9 cellular contexts compared by ENCODE assay signal in the genomic region with DNA sequence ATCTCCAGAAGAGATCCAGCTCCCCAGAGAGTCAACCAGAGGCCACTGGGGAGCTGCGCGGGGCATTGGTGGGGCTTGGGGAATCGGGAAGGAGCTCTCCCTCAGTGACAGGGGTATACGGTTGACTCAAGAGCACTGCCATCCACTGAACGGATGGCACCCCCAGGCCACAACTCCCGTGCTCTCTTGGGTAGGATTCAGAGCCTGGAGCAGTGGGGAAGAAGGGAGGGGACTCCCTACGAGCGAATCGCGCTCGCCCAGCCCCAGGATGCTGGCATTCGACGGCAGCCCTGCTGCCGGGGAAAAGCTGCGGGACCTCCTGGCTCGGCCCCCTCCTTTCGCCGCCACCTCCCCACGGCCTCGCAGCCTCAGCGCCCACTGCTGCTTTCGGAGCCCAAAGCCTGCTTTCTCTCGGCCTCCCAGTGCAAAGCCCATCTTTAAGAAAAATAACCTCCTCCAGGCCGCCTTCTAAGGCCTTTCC. TPM values are rescaled to one million over a fixed set of nuclear protein-coding genes. Genes with fewer than 3 reads are reported as not detected.
DNase-seq lines count a peak whose midpoint lies in the region; ATAC-seq and TF ChIP-seq lines count a peak whose summit lies in the region.
"Had no signal": no experiment of that assay in that cellular context is flagged by ENCODE, and none has a peak within 500 bp of the region (broad histone marks: within the 10 kb centered on the region; RNA-seq: fewer than 3 reads in every experiment).

No MANE protein-coding gene starts in this region.

- H3K9ac ChIP-seq in fibroblast of lung (ENCODE audit: insufficient read depth, low read length) = peak overlapping the region; percentile 63

- no peaks in the 10 kb centered on the region for H3K36me3 ChIP-seq in fibroblast of lung (ENCODE audit: control insufficient read depth, insufficient read depth, low read length)

- H3K27ac Mint-ChIP-seq in IgD-negative memory B cell = peak overlapping the region in 1 of 3 donors; percentile 74
- H3K27ac Mint-ChIP-seq in osteocyte (ENCODE audit: unreplicated experiment) = peak overlapping the region; percentile 62

- no peaks in the 10 kb centered on the region for H3K9me3 ChIP-seq in fibroblast of lung (ENCODE audit: control insufficient read depth, insufficient read depth, low read depth, low read length)

- peak overlapping the region in 3 of 4 donors; percentile 9 to 84 (median 49) for H3K4me3 Mint-ChIP-seq in IgD-negative memory B cell
- peak overlapping the region; percentile 48 for H3K4me3 Mint-ChIP-seq in osteocyte (ENCODE audit: unreplicated experiment)

- H3K4me1 Mint-ChIP-seq in IgD-negative memory B cell = peaks cover 0 to 10% (median 6%) of the 10 kb centered on the region in 3 donors
- H3K4me1 Mint-ChIP-seq in osteocyte (ENCODE audit: unreplicated experiment) = peaks cover 30% of the 10 kb centered on the region

- peak overlapping the region; percentile 62 for H2AFZ ChIP-seq in fibroblast of lung (ENCODE audit: low read length)

- H3K27ac ChIP-seq in fibroblast of lung (ENCODE audit: insufficient read depth, low read length) = peak overlapping the region; percentile 51

- peak overlapping the region; percentile 59 for H3K4me2 ChIP-seq in fibroblast of lung (ENCODE audit: extremely low read depth, insufficient read depth, low read length)

- TF ChIP-seq CTCF in AG10803 (conservative IDR thresholded peaks at IDR 0.05; ENCODE audit: low read length) = no peak
- no peak for TF ChIP-seq CTCF in fibroblast of lung (conservative IDR thresholded peaks at IDR 0.05 in 1 of 2, IDR thresholded peaks at IDR 0.05 in 1 of 2; ENCODE audit: low read depth in 1 of 2, low read length in 2 of 2)
- TF ChIP-seq CTCF in osteocyte (IDR thresholded peaks at IDR 0.05) = no peak

- no peaks in the 10 kb centered on the region for H3K36me3 Mint-ChIP-seq in IgD-negative memory B cell
- no peaks in the 10 kb centered on the region for H3K36me3 Mint-ChIP-seq in osteocyte (ENCODE audit: unreplicated experiment)

- H3K9me3 Mint-ChIP-seq in IgD-negative memory B cell (no peaks in the 10 kb centered on the region), osteocyte (ENCODE audit: unreplicated experiment) (no peaks in the 10 kb centered on the region)

- H3K27me3 Mint-ChIP-seq in IgD-negative memory B cell (peaks cover 24% of the 10 kb centered on the region), osteocyte (ENCODE audit: unreplicated experiment) (no peaks in the 10 kb centered on the region)

- ATAC-seq in GM18858 (IDR thresholded peaks at IDR 0.05; ENCODE audit: unreplicated experiment) = no peak
- no peak for ATAC-seq in GM19452 (IDR thresholded peaks at IDR 0.05; ENCODE audit: unreplicated experiment)

- no peak for DNase-seq in AG10803 (ENCODE audit: low read depth)
- DNase-seq in fibroblast of lung (ENCODE audit: low read depth in 2 of 2) = no peak
- DNase-seq in osteocyte (ENCODE audit: extremely low spot score, unreplicated experiment) = no peak
- DNase-seq in KG1 (lab: John Stamatoyannopoulos, UW) = no peak
- no peak for DNase-seq in NAMALWA (ENCODE audit: low spot score)

- H3K4me1 ChIP-seq in fibroblast of lung (ENCODE audit: control insufficient read depth, extremely low read depth, insufficient read depth, low read length) = peaks cover 19% of the 10 kb centered on the region

- H3K27me3 ChIP-seq in fibroblast of lung (ENCODE audit: control insufficient read depth, insufficient read depth, low read length) = peaks cover 2% of the 10 kb centered on the region

- H3K79me2 ChIP-seq in fibroblast of lung (ENCODE audit: control insufficient read depth, insufficient read depth, low read length) = no peaks in the 10 kb centered on the region

- H3K4me3 ChIP-seq in AG10803 (ENCODE audit: low read length) = peak overlapping the region; percentile 39
- H3K4me3 ChIP-seq in fibroblast of lung (replicated peaks in 1 of 4; ENCODE audit: control extremely low read depth in 1 of 4, insufficient read depth in 1 of 4, low read depth in 3 of 4, low read length in 4 of 4) = peak overlapping the region in 3 of 4 experiments; percentile 10 to 44 (median 40)

- no peaks in the 10 kb centered on the region for H4K20me1 ChIP-seq in fibroblast of lung (ENCODE audit: control insufficient read depth, extremely low read depth, insufficient read depth, low read length)

RNA-seq across cellular contexts. Expression of a gene that starts 0.5 kb away (rescaled TPM):
- not detected for polyA plus RNA-seq in IgD-negative memory B cell
- 1.5 and 3.8 TPM in 2 replicates for total RNA-seq in fibroblast of lung
- polyA plus RNA-seq in fibroblast of lung = 2.9 and 6.5 TPM in 2 replicates
- polyA plus RNA-seq in fibroblast of lung (2012) = 3.0 and 6.1 TPM in 2 replicates
- polyA minus RNA-seq in fibroblast of lung (ENCODE audit: low replicate concordance) = 1.1 TPM in 1 of 2 replicates, not detected in the other
- total RNA-seq in osteocyte = 1.4 and 1.5 TPM in 2 replicates
- total RNA-seq: OCI-LY7 had no signal

RNA-seq across cellular contexts. Expression of a gene that starts 22.4 kb away (rescaled TPM):
- 0.33 TPM for polyA plus RNA-seq in IgD-negative memory B cell
- 4.4 and 6.4 TPM in 2 replicates for total RNA-seq in fibroblast of lung
- polyA plus RNA-seq in fibroblast of lung = 2.3 and 2.7 TPM in 2 replicates
- 4.7 TPM in 2 replicates for polyA plus RNA-seq in fibroblast of lung (2012)
- polyA minus RNA-seq in fibroblast of lung (ENCODE audit: low replicate concordance) = 4.3 and 29.2 TPM in 2 replicates
- total RNA-seq in osteocyte = 13.5 and 15.4 TPM in 2 replicates
- total RNA-seq: OCI-LY7 had no signal

RNA-seq across cellular contexts. Expression of a gene that starts 37.1 kb away (rescaled TPM):
- polyA plus RNA-seq in IgD-negative memory B cell = not detected
- under 0.01 TPM in 1 of 2 replicates, not detected in the other for total RNA-seq in fibroblast of lung
- polyA plus RNA-seq in fibroblast of lung = 0.09 and 0.15 TPM in 2 replicates
- 0.14 and 0.26 TPM in 2 replicates for polyA plus RNA-seq in fibroblast of lung (2012)
- polyA minus RNA-seq in fibroblast of lung (ENCODE audit: low replicate concordance) = not detected in 2 replicates
- 0.40 and 0.68 TPM in 2 replicates for total RNA-seq in osteocyte
- total RNA-seq: OCI-LY7 had no signal
